Comparison of ENCODE assay signal across 1 cellular context in genomic region chr1:38000233-38000528, GRCh38.
A peak's percentile ranks its signal among the peaks of the same experiment; 100 is the strongest.
TF ChIP-seq lines count a peak whose summit lies in the region.

No MANE protein-coding gene starts in this region.

TF ChIP-seq in K562, 482 proteins besides CTCF, POLR2A, EP300 and RAD21 (continued from another document):
- TF ChIP-seq DEAF1 (CRISPR knock-in tag; IDR thresholded peaks at IDR 0.05) (no peak), FIP1L1 (IDR thresholded peaks at IDR 0.05; ENCODE audit: low read depth, low read length, poor library complexity, severe bottlenecking) (no peak), NFRKB (IDR thresholded peaks at IDR 0.05; ENCODE audit: low read depth) (peak; percentile 86; the same call in 1 of the 2 replicates), ZNF518B (CRISPR knock-in tag; IDR thresholded peaks at IDR 0.05) (no peak), KLF13 (tag; IDR thresholded peaks at IDR 0.05; ENCODE audit: borderline replicate concordance, low read depth) (no peak), MTA3 (IDR thresholded peaks at IDR 0.05; ENCODE audit: borderline replicate concordance) (no peak), ZBTB7A (IDR thresholded peaks at IDR 0.05; ENCODE audit: borderline replicate concordance, control insufficient read depth, low read depth, low read length) (peak; percentile 27; the same call in 1 of the 2 replicates), CREBBP (IDR thresholded peaks at IDR 0.05; ENCODE audit: low read depth, low read length) (no peak), SIN3A (IDR thresholded peaks at IDR 0.05; ENCODE audit: borderline replicate concordance in 2 of 2, control insufficient read depth in 1 of 2, low read depth in 2 of 2, low read length in 2 of 2) (no peak), TEAD1 (CRISPR knock-in tag; IDR thresholded peaks at IDR 0.05) (0 out of 4 replicates have a peak, but pooled peaks of 1 of the 2 experiments have one; percentile 27)
